In genomic region chr1:87506147-87506546, GRCh38 we compare ENCODE assay signal across 22 cellular contexts.
"Had no signal": no experiment of that assay in that cellular context is flagged by ENCODE, and none has a peak within 500 bp of the region (broad histone marks: within the 10 kb centered on the region; RNA-seq: fewer than 3 reads in every experiment).

No MANE protein-coding gene starts in this region.

- ATAC-seq: effector memory CD8-positive, alpha-beta T cell; heart left ventricle; left cardiac atrium; natural killer cell treated with Interleukin-12 subunit alpha and Interleukin-12 subunit beta and Interleukin-15 and Interleukin-18, amount 100 ng/mL, for 72 hours; WTC11 had no signal

- H3K36me3 Mint-ChIP-seq: activated naive CD8-positive, alpha-beta T cell treated with anti-CD3 and anti-CD28 coated beads, Interleukin-2, amount 10 ng/mL, durations not matched to agents 7 days and 5 days; natural killer cell treated with Interleukin-12 subunit alpha and Interleukin-12 subunit beta and Interleukin-15 and Interleukin-18, amount 100 ng/mL, for 72 hours; WTC11 had no signal

- H3K27me3 Mint-ChIP-seq: activated naive CD8-positive, alpha-beta T cell treated with anti-CD3 and anti-CD28 coated beads, Interleukin-2, amount 10 ng/mL, durations not matched to agents 7 days and 5 days had no signal

- H3K9me3 Mint-ChIP-seq: activated naive CD4-positive, alpha-beta T cell treated with anti-CD3 and anti-CD28 coated beads for 36 hours; activated naive CD8-positive, alpha-beta T cell treated with anti-CD3 and anti-CD28 coated beads, Interleukin-2, amount 10 ng/mL, durations not matched to agents 7 days and 5 days; effector memory CD8-positive, alpha-beta T cell; natural killer cell treated with Interleukin-12 subunit alpha and Interleukin-12 subunit beta and Interleukin-15 and Interleukin-18, amount 100 ng/mL, for 72 hours had no signal

- H3K4me3 Mint-ChIP-seq: activated naive CD4-positive, alpha-beta T cell treated with anti-CD3 and anti-CD28 coated beads for 36 hours; activated naive CD8-positive, alpha-beta T cell treated with anti-CD3 and anti-CD28 coated beads, Interleukin-2, amount 10 ng/mL, durations not matched to agents 7 days and 5 days; effector memory CD8-positive, alpha-beta T cell; natural killer cell treated with Interleukin-12 subunit alpha and Interleukin-12 subunit beta and Interleukin-15 and Interleukin-18, amount 100 ng/mL, for 72 hours; WTC11 had no signal

- DNase-seq: activated CD8-positive, alpha-beta memory T cell treated with anti-CD3 and anti-CD28 coated beads for 24 hours; activated effector memory CD4-positive, alpha-beta T cell treated with Interleukin-2 at 50 U/mL for 16 hours; activated naive CD4-positive, alpha-beta T cell treated with anti-CD3 and anti-CD28 coated beads for 36 hours; activated naive CD8-positive, alpha-beta T cell treated with anti-CD3 and anti-CD28 coated beads, Interleukin-2, amount 10 ng/mL, durations not matched to agents 7 days and 5 days; activated T-cell treated with anti-CD3 and anti-CD28 coated beads, Interleukin-2, amount 50 U/mL, for 48 hours; amniotic stem cell; colonic mucosa; dorsolateral prefrontal cortex; effector memory CD8-positive, alpha-beta T cell; heart left ventricle; islet precursor cell; left cardiac atrium; midbrain; ovary; spleen; stimulated activated CD4-positive, alpha-beta T cell treated with anti-CD3 and anti-CD28 coated beads, Interleukin-4, amount 100 ng/mL, for 1 hour; stimulated activated naive CD4-positive, alpha-beta T cell; T1000; testis; upper lobe of left lung had no signal

- H3K27ac Mint-ChIP-seq: activated naive CD4-positive, alpha-beta T cell treated with anti-CD3 and anti-CD28 coated beads for 36 hours; activated naive CD8-positive, alpha-beta T cell treated with anti-CD3 and anti-CD28 coated beads, Interleukin-2, amount 10 ng/mL, durations not matched to agents 7 days and 5 days; effector memory CD8-positive, alpha-beta T cell; natural killer cell treated with Interleukin-12 subunit alpha and Interleukin-12 subunit beta and Interleukin-15 and Interleukin-18, amount 100 ng/mL, for 72 hours; WTC11 had no signal
